Comparison of ENCODE assay signal across 1 cellular context in genomic region chr4:108926058-108926457, GRCh38.
TF ChIP-seq lines count a peak whose summit lies in the region.

No MANE protein-coding gene starts in this region.

TF ChIP-seq in IMR-90, 13 proteins besides CTCF, POLR2A, EP300 and RAD21 (continued from another document):
- no peak for TF ChIP-seq RFX5 (IDR thresholded peaks at IDR 0.05; ENCODE audit: low read depth, low read length)
- TF ChIP-seq NFE2L2 (IDR thresholded peaks at IDR 0.05; ENCODE audit: low read depth, low read length) = no peak
- no peak for TF ChIP-seq BHLHE40 (IDR thresholded peaks at IDR 0.05; ENCODE audit: low read depth, low read length)
- no peak for TF ChIP-seq MAZ (IDR thresholded peaks at IDR 0.05; ENCODE audit: borderline replicate concordance, low read depth, low read length)
- no peak for TF ChIP-seq MAFK (IDR thresholded peaks at IDR 0.05; ENCODE audit: low read depth, low read length)
